In genomic region chr5:83340511-83340918, GRCh38 we compare ENCODE assay signal across 11 cellular contexts.
DNase-seq lines count a peak whose midpoint lies in the region; ATAC-seq and TF ChIP-seq lines count a peak whose summit lies in the region.
"Had no signal": no experiment of that assay in that cellular context is flagged by ENCODE, and none has a peak within 500 bp of the region (broad histone marks: within the 10 kb centered on the region; RNA-seq: fewer than 3 reads in every experiment).

No MANE protein-coding gene starts in this region.

- no peaks in the 10 kb centered on the region for H3K27me3 Mint-ChIP-seq in activated CD4-positive, alpha-beta T cell treated with anti-CD3 and anti-CD28 coated beads for 36 hours
- no peaks in the 10 kb centered on the region for H3K27me3 Mint-ChIP-seq in activated CD8-positive, alpha-beta T cell treated with anti-CD3 and anti-CD28 coated beads, Interleukin-2, amount 10 ng/mL, durations not matched to agents 7 days and 5 days (ENCODE audit: low read depth)
- H3K27me3 Mint-ChIP-seq in nephron progenitor cell (ENCODE audit: low read depth, poor library complexity) = no peaks in the 10 kb centered on the region

- peak; percentile 66 for ATAC-seq in activated CD4-positive, alpha-beta T cell treated with anti-CD3 and anti-CD28 coated beads for 36 hours
- ATAC-seq in HG02759 (IDR thresholded peaks at IDR 0.05; ENCODE audit: unreplicated experiment) = peak; percentile 65
- ATAC-seq in activated CD8-positive, alpha-beta T cell treated with anti-CD3 and anti-CD28 coated beads, Interleukin-2, amount 10 ng/mL, durations not matched to agents 7 days and 5 days = peak; percentile 74

- POLR2A ChIA-PET in activated CD4-positive, alpha-beta T cell treated with anti-CD3 and anti-CD28 coated beads for 36 hours (lab: Charles Lee) = no interaction called here
- POLR2A ChIA-PET in activated CD8-positive, alpha-beta T cell treated with anti-CD3 and anti-CD28 coated beads, Interleukin-2, amount 10 ng/mL, durations not matched to agents 7 days and 5 days (lab: Charles Lee) = no interaction called here

- TF ChIP-seq CTCF in nephron progenitor cell (IDR thresholded peaks at IDR 0.05) = no peak

- peaks cover 14% of the 10 kb centered on the region for H3K4me1 Mint-ChIP-seq in activated CD4-positive, alpha-beta T cell treated with anti-CD3 and anti-CD28 coated beads for 36 hours
- peaks cover 9% of the 10 kb centered on the region for H3K4me1 Mint-ChIP-seq in activated CD8-positive, alpha-beta T cell treated with anti-CD3 and anti-CD28 coated beads, Interleukin-2, amount 10 ng/mL, durations not matched to agents 7 days and 5 days (ENCODE audit: low read depth)
- H3K4me1 Mint-ChIP-seq in nephron progenitor cell = peaks cover 41% of the 10 kb centered on the region
- H3K4me1 Mint-ChIP-seq: neural crest cell had no signal

- peak overlapping the region; percentile 44 for H3K27ac Mint-ChIP-seq in activated CD4-positive, alpha-beta T cell treated with anti-CD3 and anti-CD28 coated beads for 36 hours
- peak overlapping the region; percentile 69 for H3K27ac Mint-ChIP-seq in activated CD8-positive, alpha-beta T cell treated with anti-CD3 and anti-CD28 coated beads, Interleukin-2, amount 10 ng/mL, durations not matched to agents 7 days and 5 days
- peak overlapping the region; percentile 85 for H3K27ac Mint-ChIP-seq in nephron progenitor cell

- intact Hi-C loops in activated CD4-positive, alpha-beta T cell treated with anti-CD3 and anti-CD28 coated beads for 36 hours (cut with DNase I, micrococcal nuclease) = no loop called here

- H3K36me3 Mint-ChIP-seq in activated CD4-positive, alpha-beta T cell treated with anti-CD3 and anti-CD28 coated beads for 36 hours (ENCODE audit: low read depth) = no peaks in the 10 kb centered on the region
- no peaks in the 10 kb centered on the region for H3K36me3 Mint-ChIP-seq in activated CD8-positive, alpha-beta T cell treated with anti-CD3 and anti-CD28 coated beads, Interleukin-2, amount 10 ng/mL, durations not matched to agents 7 days and 5 days (ENCODE audit: low read depth)
- H3K36me3 Mint-ChIP-seq in nephron progenitor cell (ENCODE audit: low read depth) = no peaks in the 10 kb centered on the region

- DNase-seq in activated CD4-positive, alpha-beta T cell treated with anti-CD3 and anti-CD28 coated beads for 36 hours = peak; percentile 10
- DNase-seq in activated CD4-positive, alpha-beta T cell treated with anti-CD3 and anti-CD28 coated beads, Interleukin-2, amount 50 U/mL, for 48 hours = no peak
- DNase-seq in activated CD8-positive, alpha-beta T cell treated with anti-CD3 and anti-CD28 coated beads, Interleukin-2, amount 10 ng/mL, durations not matched to agents 7 days and 5 days = peak; percentile 25
- DNase-seq in nephron progenitor cell (no peak), epidermal melanocyte (ENCODE audit: insufficient read length, low spot score) (no peak), DMS 273 treated with DMSO at 0.1 percent for 48 hours (lab: John Stamatoyannopoulos, UW) (no peak), HPDE6-E6E7 (ENCODE audit: extremely low spot score) (no peak)
- DNase-seq: activated CD8-positive, alpha-beta memory T cell treated with anti-CD3 and anti-CD28 coated beads, Interleukin-2, amount 50 U/mL, for 48 hours; NCI-H1694 had no signal

- no peaks in the 10 kb centered on the region for H3K9me3 Mint-ChIP-seq in activated CD4-positive, alpha-beta T cell treated with anti-CD3 and anti-CD28 coated beads for 36 hours (ENCODE audit: low read depth)
- no peaks in the 10 kb centered on the region for H3K9me3 Mint-ChIP-seq in activated CD8-positive, alpha-beta T cell treated with anti-CD3 and anti-CD28 coated beads, Interleukin-2, amount 10 ng/mL, durations not matched to agents 7 days and 5 days (ENCODE audit: insufficient read depth)
- H3K9me3 Mint-ChIP-seq in nephron progenitor cell = no peaks in the 10 kb centered on the region

- H3K4me3 Mint-ChIP-seq in activated CD4-positive, alpha-beta T cell treated with anti-CD3 and anti-CD28 coated beads for 36 hours = no peak overlapping the region
- peak overlapping the region; percentile 4 for H3K4me3 Mint-ChIP-seq in activated CD8-positive, alpha-beta T cell treated with anti-CD3 and anti-CD28 coated beads, Interleukin-2, amount 10 ng/mL, durations not matched to agents 7 days and 5 days
- no peak overlapping the region for H3K4me3 Mint-ChIP-seq in nephron progenitor cell
- H3K4me3 Mint-ChIP-seq: neural crest cell had no signal

- CTCF ChIA-PET in activated CD4-positive, alpha-beta T cell treated with anti-CD3 and anti-CD28 coated beads for 36 hours (lab: Charles Lee) = interaction anchor here (0.8 to 0.9 kb wide), 2 partner anchors 79 to 231 kb away, joined by 3 read pairs; no protein-coding TSS in a partner anchor
- CTCF ChIA-PET in activated CD8-positive, alpha-beta T cell treated with anti-CD3 and anti-CD28 coated beads, Interleukin-2, amount 10 ng/mL, durations not matched to agents 7 days and 5 days (lab: Charles Lee) = no interaction called here

Comparison
In these comparisons a context has a peak if more than half of its experiments do, and no peak if none do; other contexts are left out.
1. DNase-seq: peak in activated CD4-positive, alpha-beta T cell treated with anti-CD3 and anti-CD28 coated beads for 36 hours (single experiment) and activated CD8-positive, alpha-beta T cell treated with anti-CD3 and anti-CD28 coated beads, Interleukin-2, amount 10 ng/mL, durations not matched to agents 7 days and 5 days (single experiment); none in activated CD4-positive, alpha-beta T cell treated with anti-CD3 and anti-CD28 coated beads, Interleukin-2, amount 50 U/mL, for 48 hours (0 of 2), nephron progenitor cell (single experiment), epidermal melanocyte (single experiment), DMS 273 treated with DMSO at 0.1 percent for 48 hours (single experiment) and HPDE6-E6E7 (single experiment).
2. Peak in every context shown above with its lines, with median percentiles within 50 percentile points of each other: ATAC-seq and H3K27ac Mint-ChIP-seq.